ENCODE assay signal across 23 cellular contexts in genomic region chr9:37683531-37684371, GRCh38. TPM values are rescaled to one million over a fixed set of nuclear protein-coding genes. Genes with fewer than 3 reads are reported as not detected.
DNase-seq lines count a peak whose midpoint lies in the region; ATAC-seq, FAIRE-seq and TF ChIP-seq lines count a peak whose summit lies in the region.
"Had no signal": no experiment of that assay in that cellular context is flagged by ENCODE, and none has a peak within 500 bp of the region (broad histone marks: within the 10 kb centered on the region; RNA-seq: fewer than 3 reads in every experiment).

No MANE protein-coding gene starts in this region.

- H3K27me3 ChIP-seq in SK-N-SH (ENCODE audit: insufficient read depth) (peaks cover 20% of the 10 kb centered on the region; the same call in 1 of the 2 replicates), H1 (replicated peaks in 1 of 4; ENCODE audit: control insufficient read depth in 3 of 4, extremely low read depth in 1 of 4, insufficient read depth in 3 of 4, low read length in 3 of 4) (no peaks in the 10 kb centered on the region), testis (no peaks in the 10 kb centered on the region), suprapubic skin (peaks cover 18% of the 10 kb centered on the region)
- H3K27me3 ChIP-seq: BLaER1 had no signal

- H3K4me3 ChIP-seq in SK-N-SH (ENCODE audit: low read depth in 2 of 2, low read length in 1 of 2) (no peak overlapping the region), H1 (ENCODE audit: extremely low read depth in 1 of 4, insufficient read depth in 2 of 4, low read depth in 3 of 4, low read length in 4 of 4) (no peak overlapping the region), testis (no peak overlapping the region), suprapubic skin (no peak overlapping the region)
- H3K4me3 ChIP-seq: BLaER1 had no signal

- no peaks in the 10 kb centered on the region for H3F3A ChIP-seq in SK-N-SH (replicated peaks; ENCODE audit: insufficient read depth)

- no peak for TF ChIP-seq POLR2A in H1 (IDR thresholded peaks at IDR 0.05; ENCODE audit: control extremely low read depth in 1 of 2, low read depth in 2 of 2, low read length in 2 of 2)
- no peak for TF ChIP-seq POLR2A in testis (IDR thresholded peaks at IDR 0.05)
- no peak for TF ChIP-seq POLR2A in suprapubic skin (IDR thresholded peaks at IDR 0.05)

- H3K56ac ChIP-seq in H1 (replicated peaks; ENCODE audit: insufficient read length, low read depth, low read length) = no peak overlapping the region

- H3K9me2 ChIP-seq in SK-N-SH = no peaks in the 10 kb centered on the region

- H3K14ac ChIP-seq in H1 (ENCODE audit: insufficient read length) = no peak overlapping the region

- no peaks in the 10 kb centered on the region; the same call in 1 of the 2 replicates for H3K23me2 ChIP-seq in H1 (ENCODE audit: low read depth, low read length)

- no peak for TF ChIP-seq EP300 in SK-N-SH (IDR thresholded peaks at IDR 0.05; ENCODE audit: borderline replicate concordance in 1 of 2, low read depth in 1 of 2, low read length in 1 of 2)
- no peak for TF ChIP-seq EP300 in H1 (IDR thresholded peaks at IDR 0.05; ENCODE audit: borderline replicate concordance in 1 of 2, low read depth in 2 of 2, low read length in 2 of 2)
- no peak for TF ChIP-seq EP300 in suprapubic skin (IDR thresholded peaks at IDR 0.05)

- no peak overlapping the region for H3K23ac ChIP-seq in H1 (ENCODE audit: insufficient read length)

- H2BK5ac ChIP-seq in H1 (ENCODE audit: low read depth, low read length) = no peak overlapping the region

- no peak for FAIRE-seq in H1 (lab: Jason Lieb, UNC)
- FAIRE-seq: GM12892, GM18507, HepG2 had no signal

- H3K4me2 ChIP-seq in SK-N-SH (no peak overlapping the region), H1 (ENCODE audit: insufficient read depth in 1 of 2, low read depth in 2 of 2, low read length in 2 of 2) (no peak overlapping the region)
- H3K4me2 ChIP-seq: BLaER1 had no signal

- H3K4ac ChIP-seq in H1 (replicated peaks; ENCODE audit: insufficient read length, low read depth, low read length) = no peak overlapping the region

- no peak overlapping the region for H2BK20ac ChIP-seq in H1 (ENCODE audit: low read length)

- no peaks in the 10 kb centered on the region for H3K79me1 ChIP-seq in H1 (ENCODE audit: low read depth, low read length)

- H4K91ac ChIP-seq in H1 (replicated peaks; ENCODE audit: insufficient read length, low read length) = no peak overlapping the region

- H3K27ac ChIP-seq in SK-N-SH (ENCODE audit: low read depth in 2 of 2, low read length in 1 of 2) (peak overlapping the region in 1 of 2 experiments; percentile 3; a peak in 1 of 4 replicates), H1 (ENCODE audit: low read depth, low read length) (no peak overlapping the region), testis (no peak overlapping the region), suprapubic skin (no peak overlapping the region)
- H3K27ac ChIP-seq: 22Rv1, BLaER1 had no signal

- peaks cover 0 to 21% of the 10 kb centered on the region in 2 experiments; a peak in 2 of 4 replicates for H3K4me1 ChIP-seq in SK-N-SH (ENCODE audit: control insufficient read depth in 1 of 2, insufficient read depth in 2 of 2, low read depth in 1 of 2, low read length in 1 of 2)
- no peaks in the 10 kb centered on the region for H3K4me1 ChIP-seq in H1 (replicated peaks in 1 of 4; ENCODE audit: control insufficient read depth in 3 of 4, insufficient read depth in 4 of 4, low read length in 3 of 4)
- H3K4me1 ChIP-seq in testis = peaks cover 5% of the 10 kb centered on the region
- H3K4me1 ChIP-seq in suprapubic skin = no peaks in the 10 kb centered on the region

- no peak overlapping the region for H3K9ac ChIP-seq in SK-N-SH
- no peak overlapping the region for H3K9ac ChIP-seq in H1 (replicated peaks in 1 of 4; ENCODE audit: extremely low read depth in 1 of 4, low read depth in 3 of 4, low read length in 3 of 4)
- H3K9ac ChIP-seq: BLaER1 had no signal

- TF ChIP-seq RAD21 in SK-N-SH (IDR thresholded peaks at IDR 0.05; ENCODE audit: low read length) (no peak), H1 (IDR thresholded peaks at IDR 0.05 in 1 of 2, conservative IDR thresholded peaks at IDR 0.05 in 1 of 2; ENCODE audit: low read depth in 2 of 2, low read length in 2 of 2) (no peak)

- no peak overlapping the region for H4K5ac ChIP-seq in H1 (ENCODE audit: insufficient read length, low read depth, low read length)

- 0 out of 2 replicates have a peak overlapping the region, but pooled peaks have one; percentile 5 for H4K8ac ChIP-seq in H1 (ENCODE audit: extremely low read depth, insufficient read depth, low read length)

- H3K9me3 ChIP-seq in SK-N-SH (no peaks in the 10 kb centered on the region), H1 (ENCODE audit: insufficient read depth in 2 of 2, low read depth in 1 of 2, low read length in 1 of 2) (no peaks in the 10 kb centered on the region), testis (no peaks in the 10 kb centered on the region), suprapubic skin (no peaks in the 10 kb centered on the region)
- H3K9me3 ChIP-seq: BLaER1 had no signal

- CTCF ChIA-PET in SK-N-SH (lab: Yijun Ruan, JAX) (no interaction called here), H1 (lab: Charles Lee; ENCODE audit: partially characterized antibody) (interaction anchor here (0.6 to 1.4 kb wide), 2 partner anchors 33 to 61 kb away, joined by 3 read pairs; partner anchors contain the start of gene FRMPD1)

- H2BK15ac ChIP-seq in H1 (ENCODE audit: low read length) = no peak overlapping the region

- POLR2A ChIA-PET in SK-N-SH (lab: Yijun Ruan, JAX) = interaction anchor here (0.6 kb wide), 1 partner anchor 782 kb away, joined by 3 read pairs; no protein-coding TSS in a partner anchor
- POLR2A ChIA-PET in H1 (lab: Charles Lee; ENCODE audit: partially characterized antibody) = no interaction called here

- no peaks in the 10 kb centered on the region for H4K20me1 ChIP-seq in SK-N-SH (ENCODE audit: insufficient read depth)
- H4K20me1 ChIP-seq in H1 (replicated peaks in 1 of 2; ENCODE audit: control insufficient read depth in 1 of 2, insufficient read depth in 2 of 2, low read length in 2 of 2) = peaks cover 0 to 2% of the 10 kb centered on the region in 2 experiments
- H4K20me1 ChIP-seq: BLaER1 had no signal

- DNase-seq in SK-N-SH = no peak
- DNase-seq in H1 (ENCODE audit: low read depth in 1 of 2, low spot score in 2 of 2) = no peak
- DNase-seq in testis = peak; percentile 72
- no peak for DNase-seq in suprapubic skin (ENCODE audit: low spot score in 2 of 2)
- DNase-seq: CD4-positive, alpha-beta memory T cell; DMS153; DMS79; GDM1; GOT3; H9; KBM-7 had no signal

- H2AK5ac ChIP-seq in H1 (ENCODE audit: low read depth, low read length) = no peak overlapping the region

- no peaks in the 10 kb centered on the region for H3K79me2 ChIP-seq in SK-N-SH (ENCODE audit: insufficient read depth)
- no peaks in the 10 kb centered on the region for H3K79me2 ChIP-seq in H1 (ENCODE audit: control insufficient read depth in 1 of 2, insufficient read depth in 2 of 2, low read length in 2 of 2)

- H2BK12ac ChIP-seq in H1 (ENCODE audit: low read depth, low read length) = no peak overlapping the region

- no peak for TF ChIP-seq CTCF in SK-N-SH (IDR thresholded peaks at IDR 0.05)
- no peak for TF ChIP-seq CTCF in H1 (IDR thresholded peaks at IDR 0.05; ENCODE audit: control extremely low read depth in 1 of 3, insufficient read depth in 1 of 3, low read depth in 1 of 3, low read length in 3 of 3)
- TF ChIP-seq CTCF in testis (IDR thresholded peaks at IDR 0.05) = no peak
- no peak for TF ChIP-seq CTCF in suprapubic skin (IDR thresholded peaks at IDR 0.05)

- intact Hi-C loops in testis (cut with DNase I; ENCODE audit: low total_unique reads) = no loop called here

- no peak overlapping the region for H3K18ac ChIP-seq in H1 (ENCODE audit: extremely low read depth, low read length)

- WGBS in SK-N-SH (ENCODE audit: low lambda C conversion rate) = 49% methylated on average over 10 of the region's 10 CpGs
- WGBS in H1 (ENCODE audit: extremely low coverage in 1 of 2, insufficient coverage in 1 of 2, insufficient read length in 1 of 2, insufficient replicate concordance in 2 of 2, low coverage in 1 of 2, low lambda C conversion rate in 2 of 2, missing lambda C conversion rate in 1 of 2), 2 experiments = 77% methylated on average over 10 of the region's 10 CpGs; no CpG with 5 or more reads in 1 of the 2 experiments
- WGBS in testis, 2 donors = 64 to 70% methylated on average over 10 of the region's 10 CpGs
- whole genome bisulfite sequencing in suprapubic skin = 76% methylated on average over 10 of the region's 10 CpGs

- no peak for ATAC-seq in SK-N-SH treated with all-trans-retinoic acid at 6 μM for 48 hours
- no peak for ATAC-seq in GM18517 (IDR thresholded peaks at IDR 0.05; ENCODE audit: unreplicated experiment)
- ATAC-seq in HG03095 (IDR thresholded peaks at IDR 0.05; ENCODE audit: unreplicated experiment) = no peak
- ATAC-seq: HepG2 had no signal

- H2AFZ ChIP-seq in SK-N-SH (ENCODE audit: low read depth) = no peak overlapping the region
- no peak overlapping the region for H2AFZ ChIP-seq in H1 (ENCODE audit: low read length)

- H2BK120ac ChIP-seq in H1 (replicated peaks; ENCODE audit: low read depth, low read length) = no peak overlapping the region

- H3K36me3 ChIP-seq in SK-N-SH (replicated peaks in 1 of 2; ENCODE audit: control insufficient read depth in 1 of 2, insufficient read depth in 2 of 2, low read length in 1 of 2) = no peaks in the 10 kb centered on the region
- H3K36me3 ChIP-seq in H1 (ENCODE audit: control insufficient read depth in 2 of 4, insufficient read depth in 4 of 4, low read length in 3 of 4) = no peaks in the 10 kb centered on the region
- no peaks in the 10 kb centered on the region for H3K36me3 ChIP-seq in testis (ENCODE audit: low read depth, missing control alignments)
- no peaks in the 10 kb centered on the region for H3K36me3 ChIP-seq in suprapubic skin
- H3K36me3 ChIP-seq: BLaER1 had no signal

TF ChIP-seq in SK-N-SH, 30 proteins besides CTCF, POLR2A, EP300 and RAD21 (continues in another document):
- no peak for TF ChIP-seq MEF2A (IDR thresholded peaks at IDR 0.05; ENCODE audit: borderline replicate concordance, low read depth)

RNA-seq across cellular contexts. Expression of gene FRMPD1, which starts 33.0 kb away (rescaled TPM):
- polyA plus RNA-seq in SK-N-SH (2012; rRNA removed) = not detected in 2 replicates
- polyA plus RNA-seq in SK-N-SH (2012; cell fraction: cytosol; rRNA removed) = 0.01 TPM in 1 of 2 replicates, not detected in the other
- not detected in 2 replicates for polyA plus RNA-seq in SK-N-SH (2012; cell fraction: nucleus; rRNA removed)
- 0.32 and 0.52 TPM in 2 replicates for total RNA-seq in H1 (2021; fragmentation: NEBNext Ultra II Directional; extraction: Animal tissue kit (Norgen Biotek cat#: 25700))
- polyA plus RNA-seq in H1 (2011; rRNA removed) = 0.25 and 0.27 TPM in 2 replicates
- 0.13 TPM for polyA plus RNA-seq in H1 (2011; cell fraction: cytosol; rRNA removed)
- 0.53 TPM for polyA plus RNA-seq in H1 (2011; cell fraction: nucleus; rRNA removed)
- 0.27 to 0.35 TPM (median 0.29 TPM) in 4 replicates for polyA plus RNA-seq in H1 (2012, experiment 1 of 2)
- 0.24 TPM for polyA plus RNA-seq in H1 (2012, experiment 2 of 2)
- polyA plus RNA-seq in H1 (2013, experiment 1 of 2) = 0.14 TPM
- polyA plus RNA-seq in H1 (2013, experiment 2 of 2) = 0.15 TPM
- polyA minus RNA-seq in H1 (2011; rRNA and poly(A)+ RNA removed) = 0.41 and 0.46 TPM in 2 replicates
- not detected for polyA minus RNA-seq in H1 (2011; cell fraction: cytosol; rRNA and poly(A)+ RNA removed)
- polyA minus RNA-seq in H1 (2011; cell fraction: nucleus; rRNA and poly(A)+ RNA removed) = 0.20 TPM
- 10 to 100 TPM; 48.0 to 67.3 TPM for total RNA-seq in testis
- polyA plus RNA-seq in testis (ENCODE audit: insufficient read depth, low read depth, low replicate concordance) = 15.9 TPM
- 10 to 100 TPM in 3 of 4 donors, 1 to 10 TPM in 1; 7.9 to 15.4 (median 11.2) TPM for total RNA-seq in suprapubic skin
- total RNA-seq: A673; CD4-positive, alpha-beta memory T cell; HepG2 had no signal
- polyA plus RNA-seq: AG04450; CD14-positive monocyte; CD4-positive, alpha-beta memory T cell; HepG2; IgD-negative memory B cell had no signal
